In the genomic region with DNA sequence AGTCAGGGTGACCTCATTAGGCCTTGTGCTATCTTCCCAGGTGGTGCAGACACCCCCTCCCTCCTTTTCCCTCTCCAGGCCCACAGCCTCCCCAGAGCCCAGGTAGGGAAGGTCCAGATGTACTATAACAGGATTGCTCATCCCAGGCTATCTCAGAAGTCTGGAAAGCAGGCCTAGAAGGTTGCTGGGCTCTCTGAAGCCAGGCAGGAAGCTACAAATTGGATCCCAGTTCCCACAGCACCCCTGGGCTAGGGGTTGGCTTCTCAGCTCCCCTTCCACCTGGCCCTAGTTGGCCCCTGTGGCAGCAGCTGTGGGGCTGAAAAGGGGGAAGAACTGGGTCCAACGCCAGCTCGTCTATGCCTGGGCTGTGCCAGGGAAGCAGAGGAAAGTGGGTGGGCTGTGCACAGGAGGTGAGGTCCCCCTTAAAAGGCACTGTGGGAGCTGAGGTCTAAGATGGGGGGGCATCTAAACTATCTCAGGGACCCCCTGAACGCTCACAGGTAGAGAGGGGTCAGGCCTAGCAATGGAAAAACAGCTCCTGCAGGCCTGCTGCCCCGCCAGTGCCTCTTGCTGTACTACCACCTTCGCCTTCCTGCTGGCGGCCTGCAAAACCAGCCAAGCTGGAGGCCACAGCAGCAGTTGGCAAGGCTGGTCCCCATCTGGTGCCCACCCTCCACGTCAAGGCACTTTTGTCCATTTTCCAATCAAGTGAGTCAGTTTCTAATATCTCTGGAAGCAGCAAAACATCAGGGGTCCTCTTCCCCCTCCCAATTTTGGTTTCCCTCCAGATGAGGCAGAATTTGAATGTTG, we compare ENCODE assay signal across 1 cellular context.
TF ChIP-seq lines count a peak whose summit lies in the region.

No MANE protein-coding gene starts in this region.

TF ChIP-seq in K562, 482 proteins besides CTCF, POLR2A, EP300 and RAD21 (continues in another document):
- TF ChIP-seq SUPT5H (IDR thresholded peaks at IDR 0.05) (peak; percentile 68), ELF2 (CRISPR knock-in tag; IDR thresholded peaks at IDR 0.05) (no peak), FOS (IDR thresholded peaks at IDR 0.05; ENCODE audit: extremely low read depth, insufficient read length) (no peak), CBX8 (IDR thresholded peaks at IDR 0.05; ENCODE audit: borderline replicate concordance, extremely low read depth, low read depth, low read length, poor library complexity, severe bottlenecking) (no peak), DMBX1 (CRISPR knock-in tag; IDR thresholded peaks at IDR 0.05; ENCODE audit: borderline replicate concordance) (no peak), ZNF668 (CRISPR knock-in tag; IDR thresholded peaks at IDR 0.05) (no peak), POLR2AphosphoS2 (IDR thresholded peaks at IDR 0.05; ENCODE audit: low read length) (peak; percentile 91), PTTG1 (tag; IDR thresholded peaks at IDR 0.05; ENCODE audit: low read depth) (no peak), POLR2G (IDR thresholded peaks at IDR 0.05; ENCODE audit: low read depth, low read length) (peak; percentile 79), HNRNPUL1 (IDR thresholded peaks at IDR 0.05; ENCODE audit: low read length) (no peak), BRD4 (IDR thresholded peaks at IDR 0.05) (no peak), RBFOX2 (IDR thresholded peaks at IDR 0.05; ENCODE audit: low read depth, low read length) (peak; percentile 48; the same call in 1 of the 2 replicates), RBM39 (optimal IDR thresholded peaks at IDR 0.05; ENCODE audit: low read depth, low read length) (peak; percentile 34), MEF2D (tag; conservative IDR thresholded peaks at IDR 0.05; ENCODE audit: low read depth) (no peak), TEAD1 (CRISPR knock-in tag; IDR thresholded peaks at IDR 0.05) (no peak), TCF3 (CRISPR knock-in tag; IDR thresholded peaks at IDR 0.05) (no peak)
- TF ChIP-seq, protein P1, sequence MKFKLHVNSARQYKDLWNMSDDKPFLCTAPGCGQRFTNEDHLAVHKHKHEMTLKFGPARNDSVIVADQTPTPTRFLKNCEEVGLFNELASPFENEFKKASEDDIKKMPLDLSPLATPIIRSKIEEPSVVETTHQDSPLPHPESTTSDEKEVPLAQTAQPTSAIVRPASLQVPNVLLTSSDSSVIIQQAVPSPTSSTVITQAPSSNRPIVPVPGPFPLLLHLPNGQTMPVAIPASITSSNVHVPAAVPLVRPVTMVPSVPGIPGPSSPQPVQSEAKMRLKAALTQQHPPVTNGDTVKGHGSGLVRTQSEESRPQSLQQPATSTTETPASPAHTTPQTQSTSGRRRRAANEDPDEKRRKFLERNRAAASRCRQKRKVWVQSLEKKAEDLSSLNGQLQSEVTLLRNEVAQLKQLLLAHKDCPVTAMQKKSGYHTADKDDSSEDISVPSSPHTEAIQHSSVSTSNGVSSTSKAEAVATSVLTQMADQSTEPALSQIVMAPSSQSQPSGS (CRISPR knock-in tag; IDR thresholded peaks at IDR 0.05): no peak
- TF ChIP-seq, protein P2, sequence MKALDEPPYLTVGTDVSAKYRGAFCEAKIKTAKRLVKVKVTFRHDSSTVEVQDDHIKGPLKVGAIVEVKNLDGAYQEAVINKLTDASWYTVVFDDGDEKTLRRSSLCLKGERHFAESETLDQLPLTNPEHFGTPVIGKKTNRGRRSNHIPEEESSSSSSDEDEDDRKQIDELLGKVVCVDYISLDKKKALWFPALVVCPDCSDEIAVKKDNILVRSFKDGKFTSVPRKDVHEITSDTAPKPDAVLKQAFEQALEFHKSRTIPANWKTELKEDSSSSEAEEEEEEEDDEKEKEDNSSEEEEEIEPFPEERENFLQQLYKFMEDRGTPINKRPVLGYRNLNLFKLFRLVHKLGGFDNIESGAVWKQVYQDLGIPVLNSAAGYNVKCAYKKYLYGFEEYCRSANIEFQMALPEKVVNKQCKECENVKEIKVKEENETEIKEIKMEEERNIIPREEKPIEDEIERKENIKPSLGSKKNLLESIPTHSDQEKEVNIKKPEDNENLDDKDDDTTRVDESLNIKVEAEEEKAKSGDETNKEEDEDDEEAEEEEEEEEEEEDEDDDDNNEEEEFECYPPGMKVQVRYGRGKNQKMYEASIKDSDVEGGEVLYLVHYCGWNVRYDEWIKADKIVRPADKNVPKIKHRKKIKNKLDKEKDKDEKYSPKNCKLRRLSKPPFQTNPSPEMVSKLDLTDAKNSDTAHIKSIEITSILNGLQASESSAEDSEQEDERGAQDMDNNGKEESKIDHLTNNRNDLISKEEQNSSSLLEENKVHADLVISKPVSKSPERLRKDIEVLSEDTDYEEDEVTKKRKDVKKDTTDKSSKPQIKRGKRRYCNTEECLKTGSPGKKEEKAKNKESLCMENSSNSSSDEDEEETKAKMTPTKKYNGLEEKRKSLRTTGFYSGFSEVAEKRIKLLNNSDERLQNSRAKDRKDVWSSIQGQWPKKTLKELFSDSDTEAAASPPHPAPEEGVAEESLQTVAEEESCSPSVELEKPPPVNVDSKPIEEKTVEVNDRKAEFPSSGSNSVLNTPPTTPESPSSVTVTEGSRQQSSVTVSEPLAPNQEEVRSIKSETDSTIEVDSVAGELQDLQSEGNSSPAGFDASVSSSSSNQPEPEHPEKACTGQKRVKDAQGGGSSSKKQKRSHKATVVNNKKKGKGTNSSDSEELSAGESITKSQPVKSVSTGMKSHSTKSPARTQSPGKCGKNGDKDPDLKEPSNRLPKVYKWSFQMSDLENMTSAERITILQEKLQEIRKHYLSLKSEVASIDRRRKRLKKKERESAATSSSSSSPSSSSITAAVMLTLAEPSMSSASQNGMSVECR (CRISPR knock-in tag; IDR thresholded peaks at IDR 0.05): 0 out of 2 replicates have a peak, but pooled peaks have one; percentile 38
- TF ChIP-seq, protein P3, sequence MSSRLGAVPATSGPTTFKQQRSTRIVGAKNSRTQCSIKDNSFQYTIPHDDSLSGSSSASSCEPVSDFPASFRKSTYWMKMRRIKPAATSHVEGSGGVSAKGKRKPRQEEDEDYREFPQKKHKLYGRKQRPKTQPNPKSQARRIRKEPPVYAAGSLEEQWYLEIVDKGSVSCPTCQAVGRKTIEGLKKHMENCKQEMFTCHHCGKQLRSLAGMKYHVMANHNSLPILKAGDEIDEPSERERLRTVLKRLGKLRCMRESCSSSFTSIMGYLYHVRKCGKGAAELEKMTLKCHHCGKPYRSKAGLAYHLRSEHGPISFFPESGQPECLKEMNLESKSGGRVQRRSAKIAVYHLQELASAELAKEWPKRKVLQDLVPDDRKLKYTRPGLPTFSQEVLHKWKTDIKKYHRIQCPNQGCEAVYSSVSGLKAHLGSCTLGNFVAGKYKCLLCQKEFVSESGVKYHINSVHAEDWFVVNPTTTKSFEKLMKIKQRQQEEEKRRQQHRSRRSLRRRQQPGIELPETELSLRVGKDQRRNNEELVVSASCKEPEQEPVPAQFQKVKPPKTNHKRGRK (tag; IDR thresholded peaks at IDR 0.05): no peak
- TF ChIP-seq, protein P4, sequence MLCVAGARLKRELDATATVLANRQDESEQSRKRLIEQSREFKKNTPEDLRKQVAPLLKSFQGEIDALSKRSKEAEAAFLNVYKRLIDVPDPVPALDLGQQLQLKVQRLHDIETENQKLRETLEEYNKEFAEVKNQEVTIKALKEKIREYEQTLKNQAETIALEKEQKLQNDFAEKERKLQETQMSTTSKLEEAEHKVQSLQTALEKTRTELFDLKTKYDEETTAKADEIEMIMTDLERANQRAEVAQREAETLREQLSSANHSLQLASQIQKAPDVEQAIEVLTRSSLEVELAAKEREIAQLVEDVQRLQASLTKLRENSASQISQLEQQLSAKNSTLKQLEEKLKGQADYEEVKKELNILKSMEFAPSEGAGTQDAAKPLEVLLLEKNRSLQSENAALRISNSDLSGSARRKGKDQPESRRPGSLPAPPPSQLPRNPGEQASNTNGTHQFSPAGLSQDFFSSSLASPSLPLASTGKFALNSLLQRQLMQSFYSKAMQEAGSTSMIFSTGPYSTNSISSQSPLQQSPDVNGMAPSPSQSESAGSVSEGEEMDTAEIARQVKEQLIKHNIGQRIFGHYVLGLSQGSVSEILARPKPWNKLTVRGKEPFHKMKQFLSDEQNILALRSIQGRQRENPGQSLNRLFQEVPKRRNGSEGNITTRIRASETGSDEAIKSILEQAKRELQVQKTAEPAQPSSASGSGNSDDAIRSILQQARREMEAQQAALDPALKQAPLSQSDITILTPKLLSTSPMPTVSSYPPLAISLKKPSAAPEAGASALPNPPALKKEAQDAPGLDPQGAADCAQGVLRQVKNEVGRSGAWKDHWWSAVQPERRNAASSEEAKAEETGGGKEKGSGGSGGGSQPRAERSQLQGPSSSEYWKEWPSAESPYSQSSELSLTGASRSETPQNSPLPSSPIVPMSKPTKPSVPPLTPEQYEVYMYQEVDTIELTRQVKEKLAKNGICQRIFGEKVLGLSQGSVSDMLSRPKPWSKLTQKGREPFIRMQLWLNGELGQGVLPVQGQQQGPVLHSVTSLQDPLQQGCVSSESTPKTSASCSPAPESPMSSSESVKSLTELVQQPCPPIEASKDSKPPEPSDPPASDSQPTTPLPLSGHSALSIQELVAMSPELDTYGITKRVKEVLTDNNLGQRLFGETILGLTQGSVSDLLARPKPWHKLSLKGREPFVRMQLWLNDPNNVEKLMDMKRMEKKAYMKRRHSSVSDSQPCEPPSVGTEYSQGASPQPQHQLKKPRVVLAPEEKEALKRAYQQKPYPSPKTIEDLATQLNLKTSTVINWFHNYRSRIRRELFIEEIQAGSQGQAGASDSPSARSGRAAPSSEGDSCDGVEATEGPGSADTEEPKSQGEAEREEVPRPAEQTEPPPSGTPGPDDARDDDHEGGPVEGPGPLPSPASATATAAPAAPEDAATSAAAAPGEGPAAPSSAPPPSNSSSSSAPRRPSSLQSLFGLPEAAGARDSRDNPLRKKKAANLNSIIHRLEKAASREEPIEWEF (CRISPR knock-in tag; IDR thresholded peaks at IDR 0.05): no peak
- TF ChIP-seq, protein P5, sequence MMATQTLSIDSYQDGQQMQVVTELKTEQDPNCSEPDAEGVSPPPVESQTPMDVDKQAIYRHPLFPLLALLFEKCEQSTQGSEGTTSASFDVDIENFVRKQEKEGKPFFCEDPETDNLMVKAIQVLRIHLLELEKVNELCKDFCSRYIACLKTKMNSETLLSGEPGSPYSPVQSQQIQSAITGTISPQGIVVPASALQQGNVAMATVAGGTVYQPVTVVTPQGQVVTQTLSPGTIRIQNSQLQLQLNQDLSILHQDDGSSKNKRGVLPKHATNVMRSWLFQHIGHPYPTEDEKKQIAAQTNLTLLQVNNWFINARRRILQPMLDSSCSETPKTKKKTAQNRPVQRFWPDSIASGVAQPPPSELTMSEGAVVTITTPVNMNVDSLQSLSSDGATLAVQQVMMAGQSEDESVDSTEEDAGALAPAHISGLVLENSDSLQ (IDR thresholded peaks at IDR 0.05): no peak
- TF ChIP-seq, protein P6, sequence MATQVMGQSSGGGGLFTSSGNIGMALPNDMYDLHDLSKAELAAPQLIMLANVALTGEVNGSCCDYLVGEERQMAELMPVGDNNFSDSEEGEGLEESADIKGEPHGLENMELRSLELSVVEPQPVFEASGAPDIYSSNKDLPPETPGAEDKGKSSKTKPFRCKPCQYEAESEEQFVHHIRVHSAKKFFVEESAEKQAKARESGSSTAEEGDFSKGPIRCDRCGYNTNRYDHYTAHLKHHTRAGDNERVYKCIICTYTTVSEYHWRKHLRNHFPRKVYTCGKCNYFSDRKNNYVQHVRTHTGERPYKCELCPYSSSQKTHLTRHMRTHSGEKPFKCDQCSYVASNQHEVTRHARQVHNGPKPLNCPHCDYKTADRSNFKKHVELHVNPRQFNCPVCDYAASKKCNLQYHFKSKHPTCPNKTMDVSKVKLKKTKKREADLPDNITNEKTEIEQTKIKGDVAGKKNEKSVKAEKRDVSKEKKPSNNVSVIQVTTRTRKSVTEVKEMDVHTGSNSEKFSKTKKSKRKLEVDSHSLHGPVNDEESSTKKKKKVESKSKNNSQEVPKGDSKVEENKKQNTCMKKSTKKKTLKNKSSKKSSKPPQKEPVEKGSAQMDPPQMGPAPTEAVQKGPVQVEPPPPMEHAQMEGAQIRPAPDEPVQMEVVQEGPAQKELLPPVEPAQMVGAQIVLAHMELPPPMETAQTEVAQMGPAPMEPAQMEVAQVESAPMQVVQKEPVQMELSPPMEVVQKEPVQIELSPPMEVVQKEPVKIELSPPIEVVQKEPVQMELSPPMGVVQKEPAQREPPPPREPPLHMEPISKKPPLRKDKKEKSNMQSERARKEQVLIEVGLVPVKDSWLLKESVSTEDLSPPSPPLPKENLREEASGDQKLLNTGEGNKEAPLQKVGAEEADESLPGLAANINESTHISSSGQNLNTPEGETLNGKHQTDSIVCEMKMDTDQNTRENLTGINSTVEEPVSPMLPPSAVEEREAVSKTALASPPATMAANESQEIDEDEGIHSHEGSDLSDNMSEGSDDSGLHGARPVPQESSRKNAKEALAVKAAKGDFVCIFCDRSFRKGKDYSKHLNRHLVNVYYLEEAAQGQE (CRISPR knock-in tag; IDR thresholded peaks at IDR 0.05; ENCODE audit: low read depth): no peak
